ENCODE assay signal across 8 cellular contexts in the genomic region with DNA sequence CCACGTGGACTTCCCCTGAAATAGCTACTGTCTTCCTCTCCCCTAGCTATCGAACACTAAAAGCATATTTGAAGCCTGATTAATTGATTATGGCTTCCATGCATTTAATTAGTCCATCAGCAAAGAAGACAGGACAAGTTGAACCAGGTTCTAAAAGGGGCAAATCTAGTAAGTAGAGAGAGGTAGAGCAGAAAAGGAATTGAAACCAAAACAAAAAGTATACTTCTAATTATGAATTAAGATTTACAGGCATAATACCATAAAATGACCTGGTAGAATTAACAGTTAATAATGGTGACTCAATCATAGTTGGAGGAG. TPM values are rescaled to one million over a fixed set of nuclear protein-coding genes. Genes with fewer than 3 reads are reported as not detected.
DNase-seq lines count a peak whose midpoint lies in the region; ATAC-seq, FAIRE-seq and TF ChIP-seq lines count a peak whose summit lies in the region.

No MANE protein-coding gene starts in this region.

- FAIRE-seq in astrocyte (lab: Jason Lieb, UNC) (no peak), H54 (lab: Jason Lieb, UNC) (no peak)

- H3K36me3 ChIP-seq in HCT116 (ENCODE audit: control insufficient read depth in 1 of 2, insufficient read depth in 2 of 2, low read length in 2 of 2) (no peaks in the 10 kb centered on the region), astrocyte (ENCODE audit: insufficient read depth, low read length) (no peaks in the 10 kb centered on the region), mucosa of rectum (ENCODE audit: control insufficient read depth in 2 of 2, insufficient read depth in 2 of 2, low read length in 2 of 2) (no peaks in the 10 kb centered on the region)

- peaks cover 2% of the 10 kb centered on the region for H3K36me3 Mint-ChIP-seq in astrocyte (ENCODE audit: low read depth, unreplicated experiment)

- H3K9me3 ChIP-seq in HCT116 (ENCODE audit: control insufficient read depth in 1 of 2, insufficient read depth in 1 of 2, low read depth in 1 of 2, low read length in 2 of 2) (no peaks in the 10 kb centered on the region; a peak in 1 of 4 replicates), astrocyte (ENCODE audit: insufficient read depth, low read depth, low read length) (no peaks in the 10 kb centered on the region), mucosa of rectum (ENCODE audit: control insufficient read depth in 2 of 2, low read length in 2 of 2) (no peaks in the 10 kb centered on the region)

- H3K27me3 Mint-ChIP-seq in astrocyte (ENCODE audit: low read depth, unreplicated experiment) = no peaks in the 10 kb centered on the region

- H3K4me3 Mint-ChIP-seq in astrocyte (ENCODE audit: unreplicated experiment) = peak overlapping the region; percentile 80

- H3K27ac Mint-ChIP-seq in astrocyte (ENCODE audit: unreplicated experiment) = peak overlapping the region; percentile 73

- TF ChIP-seq CTCF in AG10803 (conservative IDR thresholded peaks at IDR 0.05; ENCODE audit: low read length) = no peak
- TF ChIP-seq CTCF in HCT116 (IDR thresholded peaks at IDR 0.05 in 2 of 3, conservative IDR thresholded peaks at IDR 0.05 in 1 of 3; ENCODE audit: borderline replicate concordance in 1 of 3, insufficient read depth in 1 of 3, low read depth in 2 of 3, low read length in 2 of 3) = no peak
- no peak for TF ChIP-seq CTCF in astrocyte (IDR thresholded peaks at IDR 0.05; ENCODE audit: insufficient read depth, low read depth, low read length)

- ATAC-seq in HCT116 (no peak), sciatic nerve (no peak)

- H3K4me3 ChIP-seq in AG10803 (ENCODE audit: low read length) = peak overlapping the region; percentile 75
- H3K4me3 ChIP-seq in HCT116 (replicated peaks in 1 of 2; ENCODE audit: low read depth in 1 of 2, low read length in 2 of 2) = peak overlapping the region; percentile 79 to 82
- peak overlapping the region; percentile 79 for H3K4me3 ChIP-seq in astrocyte (ENCODE audit: insufficient read depth, low read depth, low read length)
- peak overlapping the region; percentile 90 to 94 for H3K4me3 ChIP-seq in mucosa of rectum (ENCODE audit: low read length in 2 of 2)

- RAD21 ChIA-PET in HCT116 (lab: Charles Lee; ENCODE audit: low non-redundant PET in 1 of 2, low total read pairs in 2 of 2, uncharacterized antibody in 2 of 2, unreplicated experiment in 2 of 2) = no interaction called here

- TSS peak; percentile 93 for BruUV-seq in HCT116 (replicated peaks; lab: Mats Ljungman, UMichigan)

- H3K27me3 ChIP-seq in HCT116 (ENCODE audit: insufficient read depth, low read length) (no peaks in the 10 kb centered on the region), astrocyte (ENCODE audit: insufficient read depth, low read length) (no peaks in the 10 kb centered on the region), mucosa of rectum (ENCODE audit: control insufficient read depth in 2 of 2, insufficient read depth in 2 of 2, low read length in 2 of 2) (no peaks in the 10 kb centered on the region)

- H3K4me1 ChIP-seq in HCT116 (ENCODE audit: control insufficient read depth in 1 of 2, insufficient read depth in 2 of 2, low read length in 2 of 2) (peaks cover 8 to 15% of the 10 kb centered on the region in 2 experiments; a peak in 3 of 4 replicates), astrocyte (ENCODE audit: insufficient read depth, low read length) (peaks cover 9% of the 10 kb centered on the region), mucosa of rectum (ENCODE audit: control insufficient read depth in 2 of 2, insufficient read depth in 2 of 2, low read length in 2 of 2) (peaks cover 3 to 12% of the 10 kb centered on the region in 2 donors)

- peak overlapping the region; percentile 88 for H3K4me2 ChIP-seq in HCT116 (ENCODE audit: low read length)
- H3K4me2 ChIP-seq in astrocyte (ENCODE audit: low read length) = peak overlapping the region; percentile 90

- TF ChIP-seq POLR2A in HCT116 (IDR thresholded peaks at IDR 0.05; ENCODE audit: borderline replicate concordance, extremely low read depth, insufficient read depth, insufficient read length) (peak; percentile 1), H54 (IDR thresholded peaks at IDR 0.05; ENCODE audit: low read depth, low read length) (no peak)

- DNase-seq in AG10803 (ENCODE audit: low read depth) (no peak), HCT116 (ENCODE audit: low read depth, low spot score) (no peak), astrocyte (ENCODE audit: low read depth) (no peak), Ammon's horn (ENCODE audit: low spot score) (no peak), sciatic nerve (ENCODE audit: low spot score) (no peak), amniotic stem cell (lab: John Stamatoyannopoulos, UW) (no peak), H54 (ENCODE audit: insufficient read length, low spot score) (no peak)

- H3K9ac ChIP-seq in HCT116 (ENCODE audit: low read length) (peak overlapping the region; percentile 74), astrocyte (ENCODE audit: low read length) (peak overlapping the region; percentile 92), mucosa of rectum (ENCODE audit: low read depth in 1 of 2, low read length in 2 of 2) (peak overlapping the region; percentile 26 to 92)

- H3K9me2 ChIP-seq in HCT116 (ENCODE audit: insufficient read depth) = no peaks in the 10 kb centered on the region

- POLR2A ChIA-PET in HCT116 (lab: Charles Lee) = interaction anchor here (1.5 kb wide), 1 partner anchor 33 kb away, joined by 4 read pairs; no protein-coding TSS in a partner anchor

- intact Hi-C loops in HCT116 (cut with micrococcal nuclease) (loop anchor here (5.0 to 10.0 kb wide), 4 partner anchors 243 to 821 kb away; partner anchors contain the start of gene BMI1), sciatic nerve (cut with DNase I) (no loop called here)

- H4K20me1 ChIP-seq in HCT116 (ENCODE audit: insufficient read depth) = no peaks in the 10 kb centered on the region
- peaks cover 22% of the 10 kb centered on the region for H4K20me1 ChIP-seq in astrocyte (ENCODE audit: insufficient read depth, low read length)

- H3K4me1 Mint-ChIP-seq in astrocyte (ENCODE audit: low read depth, unreplicated experiment) = peaks cover 12% of the 10 kb centered on the region

- H3K79me2 ChIP-seq in HCT116 (ENCODE audit: insufficient read depth, low read length) (peaks cover 39% of the 10 kb centered on the region), astrocyte (ENCODE audit: insufficient read depth, low read length) (peaks cover 39% of the 10 kb centered on the region)

- CTCF ChIA-PET in HCT116 (lab: Charles Lee) = interaction anchor here (1.1 to 1.4 kb wide), 2 partner anchors 10 to 507 kb away, joined by 3 to 7 read pairs; no protein-coding TSS in a partner anchor

- H3K9me3 Mint-ChIP-seq in astrocyte (ENCODE audit: unreplicated experiment) = peaks cover 2% of the 10 kb centered on the region

- H3K27ac ChIP-seq in HCT116 (ENCODE audit: low read depth, low read length) = peak overlapping the region; percentile 73; the same call in 1 of the 2 replicates
- H3K27ac ChIP-seq in astrocyte (ENCODE audit: low read depth, low read length) = peak overlapping the region; percentile 82
- H3K27ac ChIP-seq in mucosa of rectum (ENCODE audit: low read depth in 2 of 2, low read length in 2 of 2) = peak overlapping the region; percentile 94

- no peak for TF ChIP-seq RAD21 in HCT116 (IDR thresholded peaks at IDR 0.05; ENCODE audit: low read depth)

- peak overlapping the region; percentile 93 for H2AFZ ChIP-seq in HCT116 (ENCODE audit: low read depth, low read length, poor library complexity, severe bottlenecking)
- peak overlapping the region; percentile 80 for H2AFZ ChIP-seq in astrocyte (ENCODE audit: low read depth, low read length)

TF ChIP-seq in HCT116, 20 proteins besides CTCF, POLR2A, EP300 and RAD21 (continues in another document):
- no peak for TF ChIP-seq FOSL1 (IDR thresholded peaks at IDR 0.05; ENCODE audit: low read depth)
- no peak for TF ChIP-seq ATF3 (IDR thresholded peaks at IDR 0.05)
- TF ChIP-seq ZFX (IDR thresholded peaks at IDR 0.05) = no peak
- no peak for TF ChIP-seq TCF7L2 (IDR thresholded peaks at IDR 0.05; ENCODE audit: borderline replicate concordance, extremely low read depth, insufficient read depth, insufficient read length)
- no peak for TF ChIP-seq CEBPB (IDR thresholded peaks at IDR 0.05; ENCODE audit: low read depth)
- TF ChIP-seq, protein P1, sequence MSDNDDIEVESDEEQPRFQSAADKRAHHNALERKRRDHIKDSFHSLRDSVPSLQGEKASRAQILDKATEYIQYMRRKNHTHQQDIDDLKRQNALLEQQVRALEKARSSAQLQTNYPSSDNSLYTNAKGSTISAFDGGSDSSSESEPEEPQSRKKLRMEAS (IDR thresholded peaks at IDR 0.05) = no peak
- TF ChIP-seq ZBTB33 (IDR thresholded peaks at IDR 0.05; ENCODE audit: extremely low read depth, insufficient replicate concordance, low read length) = no peak
- TF ChIP-seq EZH2phosphoT487 (IDR thresholded peaks at IDR 0.05; ENCODE audit: borderline replicate concordance) = no peak
- TF ChIP-seq EGR1 (IDR thresholded peaks at IDR 0.05; ENCODE audit: low read depth) = no peak
- no peak for TF ChIP-seq ZNF274 (IDR thresholded peaks at IDR 0.05; ENCODE audit: low read depth, low read length)
- TF ChIP-seq CBX3 (IDR thresholded peaks at IDR 0.05; ENCODE audit: low read depth) = no peak
- TF ChIP-seq SP1 (IDR thresholded peaks at IDR 0.05; ENCODE audit: low read depth) = peak; percentile 7; the same call in 1 of the 2 replicates
- TF ChIP-seq YY1 (IDR thresholded peaks at IDR 0.05; ENCODE audit: extremely low read depth, insufficient replicate concordance, low read depth, low read length) = no peak

RNA-seq across cellular contexts. Expression of gene DNAJC1, which starts 0.4 kb away (rescaled TPM):
- total RNA-seq in HCT116 (2021; ENCODE audit: unreplicated experiment) = 17.9 TPM
- 14.4 and 18.2 TPM in 2 replicates for polyA plus RNA-seq in HCT116 (2012)
- total RNA-seq in astrocyte = 66.8 and 67.1 TPM in 2 replicates
- total RNA-seq in sciatic nerve = 26.4 TPM
